ENCODE assay signal across 8 cellular contexts in the genomic region with DNA sequence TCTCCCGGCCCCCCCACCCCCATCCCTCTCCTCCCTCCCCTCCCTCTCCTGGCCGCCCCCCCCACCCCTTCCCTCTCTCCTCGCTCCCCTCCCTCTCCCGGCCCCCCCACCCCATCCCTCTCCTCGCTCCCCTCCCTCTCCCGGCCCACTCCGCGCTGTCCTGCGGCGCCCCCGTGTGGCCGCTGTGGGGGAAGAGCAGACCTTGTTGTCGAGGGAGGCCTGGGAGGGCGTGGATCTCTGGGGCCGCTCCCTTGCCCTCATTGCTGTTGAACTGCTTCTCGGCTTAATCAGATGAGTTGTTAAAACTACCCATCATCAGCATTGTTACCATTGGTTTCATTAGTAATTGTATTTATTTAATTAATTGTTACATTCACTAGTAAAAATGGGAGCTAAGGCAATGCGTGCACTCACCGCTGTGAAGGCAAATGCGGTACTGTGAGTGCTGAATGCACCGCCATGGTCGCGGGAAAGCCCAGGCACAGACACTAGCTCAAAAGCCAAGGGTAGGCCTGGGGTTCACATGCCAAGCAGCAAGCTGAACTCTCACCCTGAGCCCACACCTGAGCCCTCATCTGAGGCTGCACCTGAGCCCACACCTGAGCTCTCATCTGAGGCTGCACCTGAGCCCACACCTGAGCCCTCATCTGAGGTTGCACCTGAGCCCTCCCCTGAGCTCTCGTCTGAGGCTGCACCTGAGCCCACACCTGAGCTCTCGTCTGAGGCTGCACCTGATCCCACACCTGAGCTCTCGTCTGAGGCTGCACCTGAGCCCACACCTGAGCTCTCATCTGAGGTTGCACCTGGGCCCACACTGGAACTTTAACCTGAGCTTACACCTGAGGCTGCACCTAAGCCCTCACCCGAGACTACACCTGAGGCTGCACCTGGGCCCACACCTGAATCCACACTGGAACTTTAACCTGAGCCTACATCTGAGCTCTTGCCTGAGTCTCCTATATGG. TPM values are rescaled to one million over a fixed set of nuclear protein-coding genes. Genes with fewer than 3 reads are reported as not detected.
DNase-seq lines count a peak whose midpoint lies in the region; ATAC-seq and TF ChIP-seq lines count a peak whose summit lies in the region.

No MANE protein-coding gene starts in this region.

- no peaks in the 10 kb centered on the region for H3K27me3 ChIP-seq in CD4-positive, alpha-beta memory T cell (ENCODE audit: insufficient read depth, low read length)
- no peaks in the 10 kb centered on the region for H3K27me3 ChIP-seq in upper lobe of left lung

- H3K36me3 ChIP-seq in CD4-positive, alpha-beta memory T cell (ENCODE audit: insufficient read depth, low read length), result no peaks in the 10 kb centered on the region
- H3K36me3 ChIP-seq in upper lobe of left lung, result no peaks in the 10 kb centered on the region

- H3K9me3 Mint-ChIP-seq in CD4-positive, alpha-beta memory T cell, result peaks cover 0 to 11% (median 0%) of the 10 kb centered on the region in 8 donors
- H3K9me3 Mint-ChIP-seq in activated T-helper 1 cell treated with anti-CD3 and anti-CD28 coated beads, Interleukin-12 subunit alpha, Interleukin-12 subunit beta, Interleukin-2, Interleukin-4 antibody, amounts not matched to agents 30 ng/mL and 10 ng/mL and 1 ng/mL, durations not matched to agents 14 hours and 24 hours and 36 hours, result no peaks in the 10 kb centered on the region

- no peak for TF ChIP-seq POLR2A in upper lobe of left lung (IDR thresholded peaks at IDR 0.05)

- peaks cover 29% of the 10 kb centered on the region for H3K4me1 ChIP-seq in CD4-positive, alpha-beta memory T cell (ENCODE audit: insufficient read depth, low read length)
- peaks cover 10 to 28% (median 17%) of the 10 kb centered on the region in 4 donors for H3K4me1 ChIP-seq in upper lobe of left lung

- H3K4me3 ChIP-seq in CD4-positive, alpha-beta memory T cell (ENCODE audit: low read length in 2 of 2), result no peak overlapping the region
- no peak overlapping the region for H3K4me3 ChIP-seq in fibroblast of pulmonary artery (replicated peaks; ENCODE audit: low read depth, low read length)
- H3K4me3 ChIP-seq in upper lobe of left lung, result no peak overlapping the region

- peak overlapping the region in 3 of 7 donors; percentile 15 to 77 (median 52) for H3K27ac Mint-ChIP-seq in CD4-positive, alpha-beta memory T cell
- no peak overlapping the region for H3K27ac Mint-ChIP-seq in activated T-helper 1 cell treated with anti-CD3 and anti-CD28 coated beads, Interleukin-12 subunit alpha, Interleukin-12 subunit beta, Interleukin-2, Interleukin-4 antibody, amounts not matched to agents 30 ng/mL and 10 ng/mL and 1 ng/mL, durations not matched to agents 14 hours and 24 hours and 36 hours

- H3K27me3 Mint-ChIP-seq in CD4-positive, alpha-beta memory T cell, result peaks cover 0 to 3% of the 10 kb centered on the region in 2 donors
- H3K27me3 Mint-ChIP-seq in activated T-helper 1 cell treated with anti-CD3 and anti-CD28 coated beads, Interleukin-12 subunit alpha, Interleukin-12 subunit beta, Interleukin-2, Interleukin-4 antibody, amounts not matched to agents 30 ng/mL and 10 ng/mL and 1 ng/mL, durations not matched to agents 14 hours and 24 hours and 36 hours (ENCODE audit: insufficient read depth), result no peaks in the 10 kb centered on the region

- peaks cover 11 to 38% (median 28%) of the 10 kb centered on the region in 4 donors for H3K4me1 Mint-ChIP-seq in CD4-positive, alpha-beta memory T cell
- H3K4me1 Mint-ChIP-seq in activated T-helper 1 cell treated with anti-CD3 and anti-CD28 coated beads, Interleukin-12 subunit alpha, Interleukin-12 subunit beta, Interleukin-2, Interleukin-4 antibody, amounts not matched to agents 30 ng/mL and 10 ng/mL and 1 ng/mL, durations not matched to agents 14 hours and 24 hours and 36 hours (ENCODE audit: low read depth), result peaks cover 17% of the 10 kb centered on the region

- DNase-seq in CD4-positive, alpha-beta memory T cell, result peak; percentile 67 to 80 (median 75)
- DNase-seq in HuH-7 (ENCODE audit: low spot score), result peak; percentile 88
- peak; percentile 65 for DNase-seq in RPMI7951 (ENCODE audit: low read depth)
- peak; percentile 73 for DNase-seq in activated T-helper 1 cell treated with anti-CD3 and anti-CD28 coated beads, Interleukin-12 subunit alpha, Interleukin-12 subunit beta, Interleukin-2, Interleukin-4 antibody, amounts not matched to agents 30 ng/mL and 10 ng/mL and 1 ng/mL, durations not matched to agents 14 hours and 24 hours and 36 hours (ENCODE audit: low spot score)
- peak; percentile 76 for DNase-seq in fibroblast of pulmonary artery (ENCODE audit: low read depth)
- peak; percentile 44 for DNase-seq in occipital lobe (lab: John Stamatoyannopoulos, UW)
- peak in 1 of 2 donors; percentile 95 for DNase-seq in upper lobe of left lung

- POLR2A ChIA-PET in CD4-positive, alpha-beta memory T cell (lab: Charles Lee; ENCODE audit: partially characterized antibody), result interaction anchor here (1.4 to 2.0 kb wide), 4 partner anchors 19 to 176 kb away, joined by 5 to 13 read pairs (median 9); a partner anchor contains a TSS

- TF ChIP-seq CTCF in fibroblast of pulmonary artery (IDR thresholded peaks at IDR 0.05; ENCODE audit: low read length, missing control alignments) (peak; percentile 55), upper lobe of left lung (IDR thresholded peaks at IDR 0.05) (peak; percentile 54 to 81 (median 56))

- H3K27ac ChIP-seq in CD4-positive, alpha-beta memory T cell (ENCODE audit: low read depth, low read length), result no peak overlapping the region
- no peak overlapping the region for H3K27ac ChIP-seq in upper lobe of left lung

- peak in 1 of 2 donors; percentile 54 for ATAC-seq in upper lobe of left lung (ENCODE audit: low FRiP score in 2 of 2)
- ATAC-seq in HG02852 (IDR thresholded peaks at IDR 0.05; ENCODE audit: unreplicated experiment), result no peak

- CTCF ChIA-PET in CD4-positive, alpha-beta memory T cell (lab: Charles Lee; ENCODE audit: partially characterized antibody), result interaction anchor here (0.7 to 2.9 kb wide), 32 partner anchors 10 to 1027 kb away, joined by 3 to 32 read pairs (median 6); a partner anchor contains a TSS

- TF ChIP-seq EP300 in upper lobe of left lung (IDR thresholded peaks at IDR 0.05), result no peak

- no peak overlapping the region for H3K4me3 Mint-ChIP-seq in CD4-positive, alpha-beta memory T cell
- H3K4me3 Mint-ChIP-seq in activated T-helper 1 cell treated with anti-CD3 and anti-CD28 coated beads, Interleukin-12 subunit alpha, Interleukin-12 subunit beta, Interleukin-2, Interleukin-4 antibody, amounts not matched to agents 30 ng/mL and 10 ng/mL and 1 ng/mL, durations not matched to agents 14 hours and 24 hours and 36 hours, result no peak overlapping the region

- WGBS in upper lobe of left lung, 2 donors, result 38 to 41% methylated on average over 18 of the region's 26 CpGs

- peaks cover 0 to 12% of the 10 kb centered on the region in 2 donors for H3K36me3 Mint-ChIP-seq in CD4-positive, alpha-beta memory T cell
- no peaks in the 10 kb centered on the region for H3K36me3 Mint-ChIP-seq in activated T-helper 1 cell treated with anti-CD3 and anti-CD28 coated beads, Interleukin-12 subunit alpha, Interleukin-12 subunit beta, Interleukin-2, Interleukin-4 antibody, amounts not matched to agents 30 ng/mL and 10 ng/mL and 1 ng/mL, durations not matched to agents 14 hours and 24 hours and 36 hours (ENCODE audit: low read depth)

- H3K9me3 ChIP-seq in CD4-positive, alpha-beta memory T cell (ENCODE audit: control insufficient read depth in 1 of 2, low read length in 2 of 2), result no peaks in the 10 kb centered on the region
- no peaks in the 10 kb centered on the region for H3K9me3 ChIP-seq in upper lobe of left lung

- intact Hi-C loops in CD4-positive, alpha-beta memory T cell (cut with micrococcal nuclease), result loop anchor here (2.0 kb wide), 2 partner anchors 153 to 1027 kb away; no protein-coding TSS in a partner anchor
- intact Hi-C loops in activated T-helper 1 cell treated with anti-CD3 and anti-CD28 coated beads, Interleukin-12 subunit alpha, Interleukin-12 subunit beta, Interleukin-2, Interleukin-4 antibody, amounts not matched to agents 30 ng/mL and 10 ng/mL and 1 ng/mL, durations not matched to agents 14 hours and 24 hours and 36 hours (cut with micrococcal nuclease), result loop anchor here (5.0 kb wide), 1 partner anchor 36 kb away; no protein-coding TSS in a partner anchor

RNA-seq across cellular contexts. Expression of a gene that starts 8.8 kb away (rescaled TPM):
- under 1 TPM in 1 of 2 experiments, not detected in 1; 0.28 TPM for total RNA-seq in CD4-positive, alpha-beta memory T cell
- not detected for polyA plus RNA-seq in CD4-positive, alpha-beta memory T cell
- not detected in 2 replicates for total RNA-seq in RPMI7951 (2014; rRNA removed; shearing (Covaris generic))
- total RNA-seq in activated T-helper 1 cell treated with anti-CD3 and anti-CD28 coated beads, Interleukin-12 subunit alpha, Interleukin-12 subunit beta, Interleukin-2, Interleukin-4 antibody, amounts not matched to agents 30 ng/mL and 10 ng/mL and 1 ng/mL, durations not matched to agents 14 hours and 24 hours and 36 hours, result not detected in 2 replicates
- total RNA-seq in occipital lobe (2.5 TPM), upper lobe of left lung (1 to 10 TPM in 2 of 6 donors, under 1 TPM in 3, not detected in 1; 0.14 to 2.1 (median 0.69) TPM)

RNA-seq across cellular contexts. Expression of a gene that starts 19.6 kb away (rescaled TPM):
- 1 to 10 TPM; 5.9 to 6.2 TPM for total RNA-seq in CD4-positive, alpha-beta memory T cell
- 10 to 100 TPM in 1 of 2 donors, 1 to 10 TPM in 1; 5.2 to 12.4 TPM for polyA plus RNA-seq in CD4-positive, alpha-beta memory T cell
- total RNA-seq in RPMI7951 (2014; rRNA removed; shearing (Covaris generic)), result not detected in 2 replicates
- total RNA-seq in activated T-helper 1 cell treated with anti-CD3 and anti-CD28 coated beads, Interleukin-12 subunit alpha, Interleukin-12 subunit beta, Interleukin-2, Interleukin-4 antibody, amounts not matched to agents 30 ng/mL and 10 ng/mL and 1 ng/mL, durations not matched to agents 14 hours and 24 hours and 36 hours, result 67.8 and 69.1 TPM in 2 replicates
- total RNA-seq in occipital lobe (not detected), upper lobe of left lung (1 to 10 TPM in 2 of 6 donors, under 1 TPM in 3, not detected in 1; 0.49 to 4.2 (median 0.91) TPM)
